ENCODE assay signal across 18 cellular contexts in the genomic region with DNA sequence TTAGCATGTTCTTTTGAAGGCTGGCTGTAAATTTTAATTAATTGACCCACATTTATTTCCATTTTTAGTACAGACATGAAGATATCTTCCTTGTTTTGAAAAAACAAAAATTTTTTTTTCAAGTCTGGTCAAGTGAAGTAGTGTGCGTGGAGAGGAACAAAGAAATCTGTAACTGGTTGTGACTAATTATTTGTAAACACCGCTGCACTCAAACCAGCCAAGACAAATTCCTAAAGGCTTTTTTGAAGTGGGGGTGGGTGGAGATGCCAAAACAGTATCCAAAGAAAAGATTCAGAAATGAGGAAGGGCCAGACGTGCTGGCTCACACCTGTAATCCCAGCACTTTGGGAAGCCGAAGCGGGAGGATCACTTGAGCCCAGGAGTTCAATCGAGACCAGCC.
DNase-seq lines count a peak whose midpoint lies in the region; ATAC-seq, FAIRE-seq and TF ChIP-seq lines count a peak whose summit lies in the region.
"Had no signal": no experiment of that assay in that cellular context is flagged by ENCODE, and none has a peak within 500 bp of the region (broad histone marks: within the 10 kb centered on the region; RNA-seq: fewer than 3 reads in every experiment).

No MANE protein-coding gene starts in this region.

- no peak for FAIRE-seq in small intestine (lab: Jason Lieb, UNC)
- FAIRE-seq: A204.1 had no signal

- H3K9me3 ChIP-seq in left lung (no peaks in the 10 kb centered on the region), small intestine (ENCODE audit: control insufficient read depth, low read depth) (no peaks in the 10 kb centered on the region)
- H3K9me3 ChIP-seq: BE2C, upper lobe of right lung had no signal

- no peak overlapping the region for H3K4me3 ChIP-seq in left lung
- no peak overlapping the region for H3K4me3 ChIP-seq in small intestine (ENCODE audit: low read depth in 1 of 2, low read length in 2 of 2)
- H3K4me3 ChIP-seq: coronary artery, GM12878, upper lobe of right lung had no signal

- H3K36me3 ChIP-seq in left lung (no peaks in the 10 kb centered on the region), small intestine (ENCODE audit: control insufficient read depth in 2 of 2, insufficient read depth in 2 of 2, low read length in 2 of 2) (no peaks in the 10 kb centered on the region)
- H3K36me3 ChIP-seq: BE2C, upper lobe of right lung had no signal

- H3K27ac ChIP-seq in left lung: no peak overlapping the region
- no peak overlapping the region for H3K27ac ChIP-seq in small intestine (ENCODE audit: low read depth in 1 of 2, low read length in 1 of 2)
- H3K27ac ChIP-seq: coronary artery, upper lobe of right lung had no signal

- WGBS in small intestine, 3 donors: 80 to 85% (median 85%) methylated on average over 6 of the region's 6 CpGs

- H3K4me1 ChIP-seq in left lung (peaks cover 0 to 6% of the 10 kb centered on the region in 2 donors), small intestine (ENCODE audit: control insufficient read depth in 2 of 2, insufficient read depth in 1 of 2, low read depth in 1 of 2, low read length in 1 of 2) (no peaks in the 10 kb centered on the region)
- H3K4me1 ChIP-seq: BE2C, upper lobe of right lung had no signal

- intact Hi-C loops in left lung (cut with DNase I): no loop called here

- ATAC-seq in left lung (peak; percentile 36), GM18520 (IDR thresholded peaks at IDR 0.05; ENCODE audit: unreplicated experiment) (no peak)

- H3K27me3 ChIP-seq in left lung (no peaks in the 10 kb centered on the region), small intestine (ENCODE audit: control insufficient read depth in 2 of 2, insufficient read depth in 2 of 2, low read length in 2 of 2) (peaks cover 0 to 4% of the 10 kb centered on the region in 2 donors)
- H3K27me3 ChIP-seq: BE2C, upper lobe of right lung had no signal

- DNase-seq in AG08395 (ENCODE audit: low spot score) (peak; percentile 19), M059J (ENCODE audit: low read depth) (peak; percentile 56), astrocyte of the hippocampus (ENCODE audit: low read depth, low spot score) (peak; percentile 23), left lung (no peak), small intestine (no peak), AML-193 (lab: John Stamatoyannopoulos, UW) (no peak), T1000 (lab: John Stamatoyannopoulos, UW) (no peak)
- DNase-seq: aorta; DMS 273 treated with DMSO at 0.1 percent for 48 hours; effector CD8-positive, alpha-beta T cell; islet precursor cell; NCI-H1694; upper lobe of right lung had no signal

- TF ChIP-seq CTCF in left lung (IDR thresholded peaks at IDR 0.05): no peak

Comparison
In these comparisons a context has a peak if more than half of its experiments do, and no peak if none do; other contexts are left out.
1. DNase-seq: peak in AG08395 (single experiment), M059J (single experiment) and astrocyte of the hippocampus (single experiment); none in left lung (0 of 2), small intestine (single experiment), AML-193 (0 of 2) and T1000 (single experiment).